In genomic region chr7:55476071-55476803, GRCh38 we compare ENCODE assay signal across 8 cellular contexts.
DNase-seq lines count a peak whose midpoint lies in the region; ATAC-seq and TF ChIP-seq lines count a peak whose summit lies in the region.

No MANE protein-coding gene starts in this region.

- H2BK5ac ChIP-seq in H9 (ENCODE audit: insufficient read length, low read length) = no peak overlapping the region

- H3K18ac ChIP-seq in H9 (ENCODE audit: insufficient read length, low read depth, low read length) = no peak overlapping the region

- TF ChIP-seq CTCF in H9 (conservative IDR thresholded peaks at IDR 0.05) = no peak

- CTCF ChIA-PET in CD4-positive, alpha-beta memory T cell (lab: Charles Lee; ENCODE audit: partially characterized antibody) = interaction anchor here (1.0 to 1.5 kb wide), 3 partner anchors 43 to 121 kb away, joined by 4 to 5 read pairs (median 5); no protein-coding TSS in a partner anchor

- H3K4me1 ChIP-seq in CD4-positive, alpha-beta memory T cell (ENCODE audit: insufficient read depth, low read length) = peaks cover 85% of the 10 kb centered on the region
- H3K4me1 ChIP-seq in H9 (ENCODE audit: insufficient read depth, low read length) (no peaks in the 10 kb centered on the region), Karpas-422 (ENCODE audit: low read length) (no peaks in the 10 kb centered on the region)

- H3K27ac ChIP-seq in CD4-positive, alpha-beta memory T cell (ENCODE audit: low read depth, low read length) = peak overlapping the region; percentile 24
- no peak overlapping the region for H3K27ac ChIP-seq in H9 (ENCODE audit: insufficient read length, low read depth, low read length)
- no peak overlapping the region for H3K27ac ChIP-seq in Karpas-422 (ENCODE audit: low read length)

- no peak overlapping the region for H3T11ph ChIP-seq in H9 (ENCODE audit: low read length)

- POLR2A ChIA-PET in CD4-positive, alpha-beta memory T cell (lab: Charles Lee; ENCODE audit: partially characterized antibody) = interaction anchor here (0.7 to 1.5 kb wide), 3 partner anchors 29 to 96 kb away, joined by 3 to 6 read pairs (median 4); partner anchors contain the start of gene VOPP1

- H3K36me3 Mint-ChIP-seq in CD4-positive, alpha-beta memory T cell = peaks cover 28 to 30% of the 10 kb centered on the region in 2 donors
- H3K36me3 Mint-ChIP-seq in central memory CD8-positive, alpha-beta T cell (ENCODE audit: insufficient read depth) = peaks cover 7% of the 10 kb centered on the region
- H3K36me3 Mint-ChIP-seq in natural killer cell treated with Interleukin-12 subunit alpha and Interleukin-12 subunit beta and Interleukin-15 and Interleukin-18, amount 100 ng/mL, for 72 hours = peaks cover 19% of the 10 kb centered on the region
- H3K36me3 Mint-ChIP-seq in H9 (ENCODE audit: insufficient read depth in 1 of 3, low read depth in 3 of 3) = peaks cover 5 to 10% (median 6%) of the 10 kb centered on the region in 3 experiments

- no peak overlapping the region for H4K8ac ChIP-seq in H9 (replicated peaks; ENCODE audit: insufficient read length, low read depth, low read length)

- H4K20me1 ChIP-seq in H9 (ENCODE audit: control insufficient read depth, insufficient read depth, insufficient read length) (no peaks in the 10 kb centered on the region), Karpas-422 (ENCODE audit: insufficient read depth, low read depth, low read length) (no peaks in the 10 kb centered on the region)

- H3K4me1 Mint-ChIP-seq in CD4-positive, alpha-beta memory T cell = peaks cover 65 to 89% (median 76%) of the 10 kb centered on the region in 4 donors
- H3K4me1 Mint-ChIP-seq in central memory CD8-positive, alpha-beta T cell = peaks cover 66% of the 10 kb centered on the region
- peaks cover 52 to 53% of the 10 kb centered on the region in 2 donors for H3K4me1 Mint-ChIP-seq in natural killer cell treated with Interleukin-12 subunit alpha and Interleukin-12 subunit beta and Interleukin-15 and Interleukin-18, amount 100 ng/mL, for 72 hours (ENCODE audit: low read depth in 2 of 2)
- peaks cover 7 to 10% of the 10 kb centered on the region in 2 experiments for H3K4me1 Mint-ChIP-seq in H9

- H2AFZ ChIP-seq in H9 (ENCODE audit: low read length) (no peak overlapping the region), Karpas-422 (ENCODE audit: low read length) (no peak overlapping the region)

- H3K4me2 ChIP-seq in H9 (ENCODE audit: insufficient read depth, insufficient read length, low read length) (no peak overlapping the region), Karpas-422 (ENCODE audit: low read depth, low read length, poor library complexity, severe bottlenecking) (no peak overlapping the region)

- no peak overlapping the region for H4K5ac ChIP-seq in H9 (ENCODE audit: insufficient read length, low read depth, low read length)

- peak overlapping the region; percentile 71 to 84 (median 79) for H3K4me3 Mint-ChIP-seq in CD4-positive, alpha-beta memory T cell
- H3K4me3 Mint-ChIP-seq in central memory CD8-positive, alpha-beta T cell = peak overlapping the region; percentile 71
- H3K4me3 Mint-ChIP-seq in natural killer cell treated with Interleukin-12 subunit alpha and Interleukin-12 subunit beta and Interleukin-15 and Interleukin-18, amount 100 ng/mL, for 72 hours = peak overlapping the region; percentile 60
- no peak overlapping the region for H3K4me3 Mint-ChIP-seq in H9

- H3K23ac ChIP-seq in H9 (ENCODE audit: insufficient read length, low read depth, low read length) = no peak overlapping the region

- no peak overlapping the region for H2BK120ac ChIP-seq in H9 (ENCODE audit: low read depth, low read length, poor library complexity, severe bottlenecking)

- no peak overlapping the region for H2AK5ac ChIP-seq in H9 (ENCODE audit: insufficient read length, low read length)

- no peak overlapping the region for H3K14ac ChIP-seq in H9 (ENCODE audit: insufficient read depth, low read length)

- no peak overlapping the region for H4K91ac ChIP-seq in H9 (ENCODE audit: insufficient read length, low read depth, low read length)

- H3K9me3 ChIP-seq in CD4-positive, alpha-beta memory T cell (ENCODE audit: control insufficient read depth in 1 of 2, low read length in 2 of 2) = no peaks in the 10 kb centered on the region
- H3K9me3 ChIP-seq in H9 (ENCODE audit: control insufficient read depth, low read depth, low read length) = no peaks in the 10 kb centered on the region
- no peaks in the 10 kb centered on the region for H3K9me3 ChIP-seq in Karpas-422 (ENCODE audit: low read length)

- H2BK15ac ChIP-seq in H9 (ENCODE audit: low read depth, low read length) = no peak overlapping the region

- no CpG with 5 or more reads among the region's 16 CpGs for WGBS in H9 (ENCODE audit: extremely low coverage, insufficient read length, low lambda C conversion rate)

- H3K27me3 Mint-ChIP-seq in CD4-positive, alpha-beta memory T cell = no peaks in the 10 kb centered on the region
- H3K27me3 Mint-ChIP-seq in central memory CD8-positive, alpha-beta T cell = no peaks in the 10 kb centered on the region
- H3K27me3 Mint-ChIP-seq in natural killer cell treated with Interleukin-12 subunit alpha and Interleukin-12 subunit beta and Interleukin-15 and Interleukin-18, amount 100 ng/mL, for 72 hours = no peaks in the 10 kb centered on the region
- H3K27me3 Mint-ChIP-seq in H9 (ENCODE audit: low read depth) = no peaks in the 10 kb centered on the region

- no peak for ATAC-seq in central memory CD8-positive, alpha-beta T cell (replicated peaks; ENCODE audit: extremely low read depth, poor library complexity, severe bottlenecking)
- peak in 1 of 2 donors; percentile 34 for ATAC-seq in natural killer cell treated with Interleukin-12 subunit alpha and Interleukin-12 subunit beta and Interleukin-15 and Interleukin-18, amount 100 ng/mL, for 72 hours
- no peak for ATAC-seq in GM18867 (IDR thresholded peaks at IDR 0.05; ENCODE audit: unreplicated experiment)

- intact Hi-C loops in CD4-positive, alpha-beta memory T cell (cut with micrococcal nuclease) = loop anchor here (5.0 kb wide), 1 partner anchor 41 kb away; no protein-coding TSS in a partner anchor

- no peak overlapping the region for H3K4ac ChIP-seq in H9 (ENCODE audit: low read depth, low read length)

- H3K9ac ChIP-seq in H9 (ENCODE audit: extremely low read depth, insufficient read length, low read length) (no peak overlapping the region), Karpas-422 (ENCODE audit: low read length) (no peak overlapping the region)

- H3K23me2 ChIP-seq in H9 (ENCODE audit: insufficient read length, low read depth, low read length, poor library complexity, severe bottlenecking) = no peaks in the 10 kb centered on the region

- H3K27me3 ChIP-seq in CD4-positive, alpha-beta memory T cell (ENCODE audit: insufficient read depth, low read length) = no peaks in the 10 kb centered on the region
- H3K27me3 ChIP-seq in H9 (ENCODE audit: insufficient read depth, low read length) (no peaks in the 10 kb centered on the region), Karpas-422 (ENCODE audit: low read length) (no peaks in the 10 kb centered on the region)

- H3K79me2 ChIP-seq in H9 (ENCODE audit: insufficient read depth, low read length) = no peaks in the 10 kb centered on the region
- no peaks in the 10 kb centered on the region for H3K79me2 ChIP-seq in Karpas-422 (ENCODE audit: low read length)

- H3K36me3 ChIP-seq in CD4-positive, alpha-beta memory T cell (ENCODE audit: insufficient read depth, low read length) = peaks cover 6% of the 10 kb centered on the region
- no peaks in the 10 kb centered on the region for H3K36me3 ChIP-seq in Karpas-422 (ENCODE audit: insufficient read depth, low read length)

- no peak overlapping the region for H3K56ac ChIP-seq in H9 (ENCODE audit: insufficient read length, low read depth, low read length)

- no peak overlapping the region for H2BK12ac ChIP-seq in H9 (ENCODE audit: insufficient read length, low read depth, low read length)

- H3K79me1 ChIP-seq in H9 (ENCODE audit: insufficient read depth, low read depth, low read length, poor library complexity, severe bottlenecking) = no peaks in the 10 kb centered on the region

- no peaks in the 10 kb centered on the region for H3K9me2 ChIP-seq in Karpas-422 (replicated peaks; ENCODE audit: insufficient read depth, low read length)

- no peak for DNase-seq in CD4-positive, alpha-beta memory T cell
- DNase-seq in M059J (ENCODE audit: low read depth) (peak; percentile 74), H9 (no peak), Karpas-422 (no peak)
- DNase-seq in central memory CD8-positive, alpha-beta T cell (ENCODE audit: low spot score in 2 of 2) = no peak
- no peak for DNase-seq in natural killer cell treated with Interleukin-12 subunit alpha and Interleukin-12 subunit beta and Interleukin-15 and Interleukin-18, amount 100 ng/mL, for 72 hours (ENCODE audit: low spot score)
- no peak for DNase-seq in NK-92 treated with Interleukin-12 subunit alpha and Interleukin-12 subunit beta, amount 100 ng/mL, for 24 hours (lab: John Stamatoyannopoulos, UW)

- H3K4me3 ChIP-seq in CD4-positive, alpha-beta memory T cell (ENCODE audit: low read length in 2 of 2) = peak overlapping the region in 1 of 2 donors; percentile 27
- no peak overlapping the region for H3K4me3 ChIP-seq in Karpas-422 (ENCODE audit: low read length)

- no peaks in the 10 kb centered on the region for H3K9me3 Mint-ChIP-seq in CD4-positive, alpha-beta memory T cell
- no peaks in the 10 kb centered on the region for H3K9me3 Mint-ChIP-seq in central memory CD8-positive, alpha-beta T cell
- H3K9me3 Mint-ChIP-seq in natural killer cell treated with Interleukin-12 subunit alpha and Interleukin-12 subunit beta and Interleukin-15 and Interleukin-18, amount 100 ng/mL, for 72 hours = no peaks in the 10 kb centered on the region
- H3K9me3 Mint-ChIP-seq in H9 = no peaks in the 10 kb centered on the region; a peak in 2 of 5 replicates

- no peak overlapping the region for H2BK20ac ChIP-seq in H9 (ENCODE audit: low read depth, low read length, poor library complexity, severe bottlenecking)

- peak overlapping the region; percentile 70 to 96 (median 87) for H3K27ac Mint-ChIP-seq in CD4-positive, alpha-beta memory T cell
- H3K27ac Mint-ChIP-seq in central memory CD8-positive, alpha-beta T cell (ENCODE audit: low read depth) = peak overlapping the region; percentile 83
- peak overlapping the region; percentile 41 to 58 for H3K27ac Mint-ChIP-seq in natural killer cell treated with Interleukin-12 subunit alpha and Interleukin-12 subunit beta and Interleukin-15 and Interleukin-18, amount 100 ng/mL, for 72 hours
- H3K27ac Mint-ChIP-seq in H9 = no peak overlapping the region; a peak in 1 of 7 replicates

Comparison
In these comparisons a context has a peak if more than half of its experiments do, and no peak if none do; other contexts are left out.
1. H3K27ac Mint-ChIP-seq: peak in CD4-positive, alpha-beta memory T cell (7 of 7), central memory CD8-positive, alpha-beta T cell (single experiment) and natural killer cell treated with Interleukin-12 subunit alpha and Interleukin-12 subunit beta and Interleukin-15 and Interleukin-18, amount 100 ng/mL, for 72 hours (2 of 2); none in H9 (0 of 3).
2. H3K4me3 Mint-ChIP-seq: peak in CD4-positive, alpha-beta memory T cell (8 of 8), central memory CD8-positive, alpha-beta T cell (single experiment) and natural killer cell treated with Interleukin-12 subunit alpha and Interleukin-12 subunit beta and Interleukin-15 and Interleukin-18, amount 100 ng/mL, for 72 hours (single experiment); none in H9 (0 of 2).